In the genomic region with DNA sequence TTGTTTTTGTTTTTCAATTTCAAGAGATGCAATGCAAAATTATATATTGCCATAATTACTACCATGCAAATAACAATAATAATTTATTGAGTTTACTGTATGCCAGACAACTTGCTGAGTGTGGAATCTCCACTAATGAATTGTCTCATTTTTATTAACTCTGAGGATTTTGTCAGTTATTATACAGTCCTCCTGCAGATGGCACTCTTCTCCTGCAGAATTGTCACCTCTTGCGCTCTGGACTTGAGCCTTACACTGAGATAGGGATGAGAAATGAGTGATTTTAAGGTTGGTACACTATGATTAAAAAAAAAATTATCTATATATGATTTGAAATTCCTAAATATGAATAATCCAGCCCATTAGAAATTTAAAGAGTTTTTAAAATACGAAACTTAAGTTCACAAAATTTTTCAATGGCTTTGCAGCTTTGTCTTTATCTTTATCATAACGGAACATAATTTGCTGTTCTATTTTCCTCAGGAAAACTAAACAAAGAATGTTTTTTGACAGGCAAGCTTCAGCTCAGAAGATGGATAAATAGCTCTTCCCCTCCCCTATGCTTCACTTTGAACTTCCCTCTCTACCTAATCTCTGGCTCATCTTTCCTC, we compare ENCODE assay signal across 8 cellular contexts. TPM values are rescaled to one million over a fixed set of nuclear protein-coding genes. Genes with fewer than 3 reads are reported as not detected.
DNase-seq lines count a peak whose midpoint lies in the region; ATAC-seq, FAIRE-seq and TF ChIP-seq lines count a peak whose summit lies in the region.

No MANE protein-coding gene starts in this region.

- H3K9me3 ChIP-seq in Caco-2, result no peaks in the 10 kb centered on the region
- no peaks in the 10 kb centered on the region for H3K9me3 ChIP-seq in adrenal gland (replicated peaks in 1 of 3)
- no peaks in the 10 kb centered on the region for H3K9me3 ChIP-seq in left ventricle myocardium inferior (replicated peaks)
- H3K9me3 ChIP-seq in small intestine (ENCODE audit: control insufficient read depth, low read depth), result no peaks in the 10 kb centered on the region

- H3K4me1 Mint-ChIP-seq in Caco-2 (ENCODE audit: low read depth, unreplicated experiment), result no peaks in the 10 kb centered on the region

- CTCF ChIA-PET in Caco-2 (lab: Charles Lee), result interaction anchor here (0.6 to 0.7 kb wide), 2 partner anchors 11 to 1251 kb away, joined by 3 read pairs; no protein-coding TSS in a partner anchor

- peaks cover 18% of the 10 kb centered on the region for H3K27me3 Mint-ChIP-seq in Caco-2 (ENCODE audit: insufficient read depth, unreplicated experiment)

- POLR2A ChIA-PET in Caco-2 (lab: Charles Lee), result no interaction called here

- no peak overlapping the region for H3K27ac Mint-ChIP-seq in Caco-2 (ENCODE audit: unreplicated experiment)

- H3K4me3 Mint-ChIP-seq in Caco-2 (ENCODE audit: unreplicated experiment), result no peak overlapping the region

- H3K36me3 ChIP-seq in Caco-2 (ENCODE audit: control insufficient read depth, insufficient read depth, low read length), result no peaks in the 10 kb centered on the region
- no peaks in the 10 kb centered on the region for H3K36me3 ChIP-seq in adrenal gland (replicated peaks in 1 of 2)
- no peaks in the 10 kb centered on the region for H3K36me3 ChIP-seq in left ventricle myocardium inferior
- H3K36me3 ChIP-seq in small intestine (ENCODE audit: control insufficient read depth in 2 of 2, insufficient read depth in 2 of 2, low read length in 2 of 2), result no peaks in the 10 kb centered on the region

- H3K27me3 ChIP-seq in Caco-2 (replicated peaks; ENCODE audit: control insufficient read depth, insufficient read depth, low read length) (no peaks in the 10 kb centered on the region), adrenal gland (no peaks in the 10 kb centered on the region), left ventricle myocardium inferior (ENCODE audit: low read depth) (no peaks in the 10 kb centered on the region), small intestine (ENCODE audit: control insufficient read depth in 2 of 2, insufficient read depth in 2 of 2, low read length in 2 of 2) (peaks cover 0 to 2% of the 10 kb centered on the region in 2 donors)

- H3K4me3 ChIP-seq in Caco-2 (ENCODE audit: low read depth, low read length), result no peak overlapping the region
- H3K4me3 ChIP-seq in adrenal gland, result no peak overlapping the region
- H3K4me3 ChIP-seq in left ventricle myocardium inferior, result no peak overlapping the region
- H3K4me3 ChIP-seq in small intestine (ENCODE audit: low read depth in 1 of 2, low read length in 2 of 2), result no peak overlapping the region

- H3K4me1 ChIP-seq in Caco-2 (no peaks in the 10 kb centered on the region), adrenal gland (replicated peaks in 1 of 2) (no peaks in the 10 kb centered on the region), left ventricle myocardium inferior (no peaks in the 10 kb centered on the region), small intestine (ENCODE audit: control insufficient read depth in 2 of 2, insufficient read depth in 1 of 2, low read depth in 1 of 2, low read length in 1 of 2) (no peaks in the 10 kb centered on the region)

- WGBS in adrenal gland, 4 donors, result 52 to 60% (median 55%) methylated on average over 3 of the region's 3 CpGs
- WGBS in small intestine, 3 donors, result 60 to 66% (median 66%) methylated on average over 3 of the region's 3 CpGs

- no peak overlapping the region for H3K27ac ChIP-seq in adrenal gland
- H3K27ac ChIP-seq in left ventricle myocardium inferior (replicated peaks), result no peak overlapping the region
- no peak overlapping the region for H3K27ac ChIP-seq in small intestine (ENCODE audit: low read depth in 1 of 2, low read length in 1 of 2)

- no peaks in the 10 kb centered on the region for H3K36me3 Mint-ChIP-seq in Caco-2 (ENCODE audit: insufficient read depth, unreplicated experiment)

- peak; percentile 94 for FAIRE-seq in small intestine (lab: Jason Lieb, UNC)

- no peaks in the 10 kb centered on the region for H3K9me3 Mint-ChIP-seq in Caco-2 (ENCODE audit: unreplicated experiment)

- intact Hi-C loops in Caco-2 (cut with micrococcal nuclease; ENCODE audit: unreplicated experiment) (loop anchor here (1.0 to 10.0 kb wide), 8 partner anchors 91 to 1384 kb away; no protein-coding TSS in a partner anchor), adrenal gland (cut with DNase I) (loop anchor here in 1 of 2 donors (10.0 kb wide), 1 partner anchor 1263 kb away; no protein-coding TSS in a partner anchor), left ventricle myocardium inferior (cut with micrococcal nuclease) (loop anchor here (10.0 kb wide), 1 partner anchor 1263 kb away; no protein-coding TSS in a partner anchor)

- no peak for TF ChIP-seq POLR2A in adrenal gland (IDR thresholded peaks at IDR 0.05)

- no TSS peak for BruUV-seq in Caco-2 (replicated peaks; lab: Mats Ljungman, UMichigan)

- peak; percentile 74 for ATAC-seq in GM18870 (IDR thresholded peaks at IDR 0.05; ENCODE audit: unreplicated experiment)
- peak; percentile 69 for ATAC-seq in HG03139 (IDR thresholded peaks at IDR 0.05; ENCODE audit: unreplicated experiment)

- peak in 1 of 2 experiments; percentile 49 for DNase-seq in Caco-2
- DNase-seq in NCI-H69 (lab: John Stamatoyannopoulos, UW), result peak; percentile 63
- peak in 3 of 7 donors; percentile 20 to 32 (median 29) for DNase-seq in adrenal gland
- DNase-seq in left ventricle myocardium inferior, result no peak
- DNase-seq in small intestine, result peak; percentile 51
- DNase-seq in epidermal melanocyte (ENCODE audit: insufficient read length, low spot score), result no peak

- peak; percentile 53 to 55 for TF ChIP-seq CTCF in Caco-2 (IDR thresholded peaks at IDR 0.05; ENCODE audit: insufficient read depth in 1 of 2, low read depth in 1 of 2, low read length in 1 of 2, severe bottlenecking in 1 of 2, unreplicated experiment in 1 of 2)
- peak; percentile 50 to 82 (median 71) for TF ChIP-seq CTCF in adrenal gland (IDR thresholded peaks at IDR 0.05)
- TF ChIP-seq CTCF in left ventricle myocardium inferior (IDR thresholded peaks at IDR 0.05; ENCODE audit: borderline replicate concordance), result peak; percentile 77

RNA-seq across cellular contexts. Expression of a gene that starts 12.7 kb away (rescaled TPM):
- 13.3 and 13.8 TPM in 2 replicates for total RNA-seq in Caco-2 (2022)
- 10 to 100 TPM in 1 of 8 donors, 1 to 10 TPM in 7; 2.4 to 14.1 (median 7.0) TPM for total RNA-seq in adrenal gland
- polyA plus RNA-seq in adrenal gland, result 1 to 10 TPM; 1.1 to 7.9 (median 1.6) TPM
- 9.8 TPM for total RNA-seq in left ventricle myocardium inferior
- polyA plus RNA-seq in small intestine, result 1 to 10 TPM; 6.9 to 10.0 (median 9.2) TPM

Comparison
In these comparisons a context has a peak if more than half of its experiments do, and no peak if none do; other contexts are left out.
1. DNase-seq: peak in NCI-H69 (single experiment) and small intestine (single experiment); none in left ventricle myocardium inferior (single experiment) and epidermal melanocyte (single experiment).
2. Peak in every context shown above with its lines, with median percentiles within 50 percentile points of each other: CTCF ChIP-seq.